In the genomic region with DNA sequence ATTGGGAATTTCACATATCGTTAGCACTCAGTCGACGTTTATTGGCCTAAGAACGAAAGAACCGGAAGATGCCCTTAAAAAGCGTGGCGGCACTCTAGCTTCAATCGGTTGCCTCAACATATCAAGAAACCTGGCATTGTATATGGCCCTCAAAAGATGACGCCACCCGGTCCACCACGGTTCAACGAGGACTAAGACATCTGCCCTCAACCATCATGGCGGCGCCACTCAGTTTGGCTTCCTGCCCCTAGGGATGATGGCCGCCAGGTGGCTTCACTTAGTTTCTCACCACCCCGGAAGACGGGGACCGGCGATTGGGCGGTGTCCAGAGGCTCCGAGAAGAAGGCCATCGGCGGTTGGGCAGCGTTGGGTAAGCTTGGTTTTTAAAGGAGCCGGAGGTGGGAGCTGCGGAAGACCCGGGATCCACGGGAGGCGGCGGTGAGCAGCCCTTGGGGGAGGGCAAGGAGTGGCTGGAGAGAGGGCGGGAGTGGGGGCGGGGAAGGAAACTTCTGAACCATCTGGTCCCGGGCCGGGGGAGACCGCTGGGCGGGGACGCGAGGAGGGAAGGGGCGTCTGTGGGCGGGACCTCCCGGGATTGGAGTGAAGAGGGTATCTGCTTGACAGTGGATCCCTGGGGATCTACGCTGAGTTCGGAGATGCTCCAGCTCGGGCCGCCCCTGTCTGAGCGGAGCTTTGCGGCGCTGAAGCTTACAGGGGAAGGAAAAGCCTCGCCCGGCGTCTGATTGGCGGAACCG, we compare ENCODE assay signal across 8 cellular contexts. TPM values are rescaled to one million over a fixed set of nuclear protein-coding genes. Genes with fewer than 3 reads are reported as not detected.
DNase-seq lines count a peak whose midpoint lies in the region; ATAC-seq lines count a peak whose summit lies in the region.

PRR14 (plus strand) TSS at position 592 of the 755 bp plus-strand sequence. CDS start 686 bp downstream, outside the sequence.

- peak within 1 kb of the TSS; percentile 81 for H3K9ac ChIP-seq in BLaER1

- H3K27me3 ChIP-seq in BLaER1: no peaks in the 10 kb centered on the region

- peak within 1 kb of the TSS; percentile 90 for H3K4me2 ChIP-seq in BLaER1

- no peaks in the 10 kb centered on the region for H4K20me1 ChIP-seq in BLaER1

- peaks cover 34% of the 10 kb centered on the region for H3K4me1 ChIP-seq in BLaER1

- peak within 1 kb of the TSS; percentile 75 for H3K4me3 ChIP-seq in BLaER1

- intact Hi-C loops in left colon (cut with DNase I, micrococcal nuclease): no loop called here

- peak within 1 kb of the TSS; percentile 91 for H3K27ac ChIP-seq in BLaER1

- H3K9me3 ChIP-seq in BLaER1: no peaks in the 10 kb centered on the region

- peaks cover 30% of the 10 kb centered on the region for H3K36me3 ChIP-seq in BLaER1

- ATAC-seq in GM19351 (IDR thresholded peaks at IDR 0.05; ENCODE audit: unreplicated experiment) (peak; percentile 73), HG03521 (IDR thresholded peaks at IDR 0.05; ENCODE audit: unreplicated experiment) (peak; percentile 62), left colon (peak; percentile 84)

- peak; percentile 98 for DNase-seq in NCI-H748 (lab: John Stamatoyannopoulos, UW; ENCODE audit: unreplicated experiment)
- peak; percentile 99 for DNase-seq in activated CD4-positive, alpha-beta T cell treated with anti-CD3 and anti-CD28 coated beads, Interleukin-2, amount 50 U/mL, for 1 hour
- DNase-seq in cortex of kidney (lab: John Stamatoyannopoulos, UW): peak; percentile 79
- DNase-seq in left colon: peak; percentile 100
- DNase-seq in stimulated activated CD4-positive, alpha-beta T cell treated with anti-CD3 and anti-CD28 coated beads, Interleukin-1b, Interleukin-23, amount 100 ng/mL, for 48 hours: peak; percentile 100

RNA-seq across cellular contexts. Expression of gene PRR14, which starts in this region (rescaled TPM):
- 10 to 100 TPM; 47.6 to 51.0 TPM for total RNA-seq in left colon

Comparison
In these comparisons a context has a peak if more than half of its experiments do, and no peak if none do; other contexts are left out.
1. Peak in every context shown above with its lines: DNase-seq, ATAC-seq, H3K4me3 ChIP-seq and H3K27ac ChIP-seq.